1 cellular context compared by ENCODE assay signal in the genomic region with DNA sequence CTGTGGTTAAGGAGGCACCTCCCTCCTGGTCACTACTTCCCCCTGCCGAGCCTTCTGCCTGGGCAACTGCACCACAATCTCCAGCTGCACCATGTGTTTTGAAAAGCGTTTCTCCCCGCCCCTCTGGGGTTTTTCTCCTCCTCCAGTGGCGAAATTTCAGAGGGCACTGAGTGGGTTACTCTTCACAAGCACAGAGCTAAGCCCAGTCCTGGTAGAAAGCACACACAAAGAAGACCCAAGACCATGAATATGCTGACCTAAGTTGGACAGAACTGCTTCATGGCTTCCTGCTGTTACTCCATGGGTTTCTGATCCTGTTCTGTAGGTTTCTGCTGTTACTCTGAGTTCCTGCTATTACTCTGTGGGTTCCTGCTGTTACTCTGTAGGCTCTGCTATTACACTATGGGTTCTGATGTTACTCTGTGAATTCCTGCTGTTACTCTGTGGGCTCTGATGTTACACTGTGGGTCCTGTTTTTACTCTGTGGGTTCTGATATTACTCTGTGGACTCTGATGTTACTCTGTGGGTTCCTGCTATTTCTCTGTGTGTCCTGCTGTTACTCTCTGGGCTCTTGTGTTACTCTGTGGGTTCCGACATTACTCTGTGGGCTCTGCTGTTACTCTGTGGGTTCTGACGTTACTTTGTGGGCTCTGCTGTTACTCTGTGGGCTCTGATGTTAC.
TF ChIP-seq lines count a peak whose summit lies in the region.

No MANE protein-coding gene starts in this region.

TF ChIP-seq in GM12878, 131 proteins besides CTCF, POLR2A, EP300 and RAD21 (continued from another document):
- TF ChIP-seq HSF1 (IDR thresholded peaks at IDR 0.05; ENCODE audit: low read depth, low read length) (no peak), ETV6 (conservative IDR thresholded peaks at IDR 0.05 in 1 of 2, IDR thresholded peaks at IDR 0.05 in 1 of 2; ENCODE audit: borderline replicate concordance in 1 of 2, low read depth in 1 of 2) (no peak), NRF1 (conservative IDR thresholded peaks at IDR 0.05; ENCODE audit: low read depth, low read length) (no peak), NFXL1 (IDR thresholded peaks at IDR 0.05; ENCODE audit: borderline replicate concordance) (no peak), TARDBP (IDR thresholded peaks at IDR 0.05; ENCODE audit: borderline replicate concordance) (no peak), HCFC1 (IDR thresholded peaks at IDR 0.05; ENCODE audit: low read length) (no peak), PKNOX1 (IDR thresholded peaks at IDR 0.05) (0 out of 2 replicates have a peak, but pooled peaks have one; percentile 30), IRF4 (IDR thresholded peaks at IDR 0.05; ENCODE audit: low read depth, low read length) (peak; percentile 54; the same call in 1 of the 2 replicates), PRDM15 (CRISPR knock-in tag; IDR thresholded peaks at IDR 0.05) (no peak), SPI1 (IDR thresholded peaks at IDR 0.05; ENCODE audit: borderline replicate concordance, insufficient read depth, low read depth, low read length) (peak; percentile 28; the same call in 1 of the 2 replicates), IKZF2 (IDR thresholded peaks at IDR 0.05) (peak; percentile 89 to 90), RAD51 (IDR thresholded peaks at IDR 0.05) (no peak), KAT2A (conservative IDR thresholded peaks at IDR 0.05; ENCODE audit: control insufficient read depth, low read depth, low read length) (no peak), BHLHE40 (IDR thresholded peaks at IDR 0.05; ENCODE audit: borderline replicate concordance in 1 of 2, low read depth in 2 of 2, low read length in 1 of 2) (peak in 1 of 2 experiments; percentile 30; a peak in 1 of 4 replicates), DPF2 (IDR thresholded peaks at IDR 0.05) (peak; percentile 60), SRF (IDR thresholded peaks at IDR 0.05; ENCODE audit: low read depth in 2 of 2, low read length in 2 of 2) (0 out of 4 replicates have a peak, but pooled peaks of 1 of the 2 experiments have one; percentile 16), HDAC2 (IDR thresholded peaks at IDR 0.05) (no peak), TCF7 (IDR thresholded peaks at IDR 0.05; ENCODE audit: borderline replicate concordance) (no peak), IKZF1 (conservative IDR thresholded peaks at IDR 0.05) (peak; percentile 85), EED (IDR thresholded peaks at IDR 0.05; ENCODE audit: low read depth) (peak; percentile 74), ZNF24 (IDR thresholded peaks at IDR 0.05) (no peak; the same call in 1 of the 2 replicates), SMARCA5 (IDR thresholded peaks at IDR 0.05) (peak; percentile 34; the same call in 1 of the 2 replicates), REST (IDR thresholded peaks at IDR 0.05; ENCODE audit: low read depth, low read length) (no peak), NR2F1 (conservative IDR thresholded peaks at IDR 0.05) (no peak), KDM1A (IDR thresholded peaks at IDR 0.05; ENCODE audit: borderline replicate concordance) (no peak), JUNB (IDR thresholded peaks at IDR 0.05) (peak; percentile 80), ZNF687 (IDR thresholded peaks at IDR 0.05) (no peak), MTA2 (IDR thresholded peaks at IDR 0.05; ENCODE audit: low read depth) (peak; percentile 55; the same call in 1 of the 2 replicates), ZNF274 (IDR thresholded peaks at IDR 0.05; ENCODE audit: insufficient read depth, insufficient read length) (no peak), ZNF217 (IDR thresholded peaks at IDR 0.05) (no peak)
- TF ChIP-seq, protein P1, sequence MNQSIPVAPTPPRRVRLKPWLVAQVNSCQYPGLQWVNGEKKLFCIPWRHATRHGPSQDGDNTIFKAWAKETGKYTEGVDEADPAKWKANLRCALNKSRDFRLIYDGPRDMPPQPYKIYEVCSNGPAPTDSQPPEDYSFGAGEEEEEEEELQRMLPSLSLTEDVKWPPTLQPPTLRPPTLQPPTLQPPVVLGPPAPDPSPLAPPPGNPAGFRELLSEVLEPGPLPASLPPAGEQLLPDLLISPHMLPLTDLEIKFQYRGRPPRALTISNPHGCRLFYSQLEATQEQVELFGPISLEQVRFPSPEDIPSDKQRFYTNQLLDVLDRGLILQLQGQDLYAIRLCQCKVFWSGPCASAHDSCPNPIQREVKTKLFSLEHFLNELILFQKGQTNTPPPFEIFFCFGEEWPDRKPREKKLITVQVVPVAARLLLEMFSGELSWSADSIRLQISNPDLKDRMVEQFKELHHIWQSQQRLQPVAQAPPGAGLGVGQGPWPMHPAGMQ (IDR thresholded peaks at IDR 0.05; ENCODE audit: borderline replicate concordance): peak; percentile 46; the same call in 1 of the 2 replicates
- TF ChIP-seq, protein P2, sequence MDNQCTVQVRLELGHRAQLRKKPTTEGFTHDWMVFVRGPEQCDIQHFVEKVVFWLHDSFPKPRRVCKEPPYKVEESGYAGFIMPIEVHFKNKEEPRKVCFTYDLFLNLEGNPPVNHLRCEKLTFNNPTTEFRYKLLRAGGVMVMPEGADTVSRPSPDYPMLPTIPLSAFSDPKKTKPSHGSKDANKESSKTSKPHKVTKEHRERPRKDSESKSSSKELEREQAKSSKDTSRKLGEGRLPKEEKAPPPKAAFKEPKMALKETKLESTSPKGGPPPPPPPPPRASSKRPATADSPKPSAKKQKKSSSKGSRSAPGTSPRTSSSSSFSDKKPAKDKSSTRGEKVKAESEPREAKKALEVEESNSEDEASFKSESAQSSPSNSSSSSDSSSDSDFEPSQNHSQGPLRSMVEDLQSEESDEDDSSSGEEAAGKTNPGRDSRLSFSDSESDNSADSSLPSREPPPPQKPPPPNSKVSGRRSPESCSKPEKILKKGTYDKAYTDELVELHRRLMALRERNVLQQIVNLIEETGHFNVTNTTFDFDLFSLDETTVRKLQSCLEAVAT (IDR thresholded peaks at IDR 0.05): peak; percentile 78
- TF ChIP-seq, protein P3, sequence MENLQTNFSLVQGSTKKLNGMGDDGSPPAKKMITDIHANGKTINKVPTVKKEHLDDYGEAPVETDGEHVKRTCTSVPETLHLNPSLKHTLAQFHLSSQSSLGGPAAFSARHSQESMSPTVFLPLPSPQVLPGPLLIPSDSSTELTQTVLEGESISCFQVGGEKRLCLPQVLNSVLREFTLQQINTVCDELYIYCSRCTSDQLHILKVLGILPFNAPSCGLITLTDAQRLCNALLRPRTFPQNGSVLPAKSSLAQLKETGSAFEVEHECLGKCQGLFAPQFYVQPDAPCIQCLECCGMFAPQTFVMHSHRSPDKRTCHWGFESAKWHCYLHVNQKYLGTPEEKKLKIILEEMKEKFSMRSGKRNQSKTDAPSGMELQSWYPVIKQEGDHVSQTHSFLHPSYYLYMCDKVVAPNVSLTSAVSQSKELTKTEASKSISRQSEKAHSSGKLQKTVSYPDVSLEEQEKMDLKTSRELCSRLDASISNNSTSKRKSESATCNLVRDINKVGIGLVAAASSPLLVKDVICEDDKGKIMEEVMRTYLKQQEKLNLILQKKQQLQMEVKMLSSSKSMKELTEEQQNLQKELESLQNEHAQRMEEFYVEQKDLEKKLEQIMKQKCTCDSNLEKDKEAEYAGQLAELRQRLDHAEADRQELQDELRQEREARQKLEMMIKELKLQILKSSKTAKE (IDR thresholded peaks at IDR 0.05; ENCODE audit: low read depth, poor library complexity, severe bottlenecking): peak; percentile 54
